In genomic region chr17:50361561-50362480, GRCh38 we compare ENCODE assay signal across 7 cellular contexts. TPM values are rescaled to one million over a fixed set of nuclear protein-coding genes. Genes with fewer than 3 reads are reported as not detected.
A peak's percentile ranks its signal among the peaks of the same experiment; 100 is the strongest.
DNase-seq lines count a peak whose midpoint lies in the region; ATAC-seq and TF ChIP-seq lines count a peak whose summit lies in the region.

No MANE protein-coding gene starts in this region.

- CTCF ChIA-PET in activated naive CD4-positive, alpha-beta T cell treated with anti-CD3 and anti-CD28 coated beads, Interleukin-2, amount 10 ng/mL, durations not matched to agents 7 days and 5 days (lab: Charles Lee) = interaction anchor here (0.6 to 2.8 kb wide), 23 partner anchors 9 to 192 kb away, joined by 3 to 32 read pairs (median 6); partner anchors contain the start of genes EME1, LRRC59, MRPL27 and XYLT2

- peak; percentile 84 for DNase-seq in HuH-7.5 (ENCODE audit: low spot score)
- peak; percentile 10 to 60 for DNase-seq in SHP77 (lab: John Stamatoyannopoulos, UW)
- peak; percentile 72 for DNase-seq in activated naive CD4-positive, alpha-beta T cell treated with anti-CD3 and anti-CD28 coated beads, Interleukin-2, amount 10 ng/mL, durations not matched to agents 7 days and 5 days
- DNase-seq in glutamatergic neuron = peak; percentile 54
- DNase-seq in pons (ENCODE audit: low spot score) = peak; percentile 80

- TF ChIP-seq CTCF in GM12873 (IDR thresholded peaks at IDR 0.05; ENCODE audit: insufficient read depth, low read depth, low read length, missing control alignments) = peak; percentile 91
- peak; percentile 74 for TF ChIP-seq CTCF in glutamatergic neuron (IDR thresholded peaks at IDR 0.05; ENCODE audit: partially characterized antibody, unreplicated experiment)

- no peak for ATAC-seq in GM18861 (IDR thresholded peaks at IDR 0.05; ENCODE audit: unreplicated experiment)

- peaks cover 7% of the 10 kb centered on the region for H3K4me1 Mint-ChIP-seq in activated naive CD4-positive, alpha-beta T cell treated with anti-CD3 and anti-CD28 coated beads, Interleukin-2, amount 10 ng/mL, durations not matched to agents 7 days and 5 days
- H3K4me1 Mint-ChIP-seq in glutamatergic neuron (ENCODE audit: low read depth, unreplicated experiment) = peaks cover 35% of the 10 kb centered on the region

- peaks cover 12% of the 10 kb centered on the region for H3K36me3 Mint-ChIP-seq in activated naive CD4-positive, alpha-beta T cell treated with anti-CD3 and anti-CD28 coated beads, Interleukin-2, amount 10 ng/mL, durations not matched to agents 7 days and 5 days
- no peaks in the 10 kb centered on the region for H3K36me3 Mint-ChIP-seq in glutamatergic neuron (ENCODE audit: unreplicated experiment)

- H3K27me3 Mint-ChIP-seq in activated naive CD4-positive, alpha-beta T cell treated with anti-CD3 and anti-CD28 coated beads, Interleukin-2, amount 10 ng/mL, durations not matched to agents 7 days and 5 days = no peaks in the 10 kb centered on the region
- peaks cover 6% of the 10 kb centered on the region for H3K27me3 Mint-ChIP-seq in glutamatergic neuron (ENCODE audit: unreplicated experiment)

- H3K27ac Mint-ChIP-seq in activated naive CD4-positive, alpha-beta T cell treated with anti-CD3 and anti-CD28 coated beads, Interleukin-2, amount 10 ng/mL, durations not matched to agents 7 days and 5 days = peak overlapping the region; percentile 55
- H3K27ac Mint-ChIP-seq in glutamatergic neuron (ENCODE audit: unreplicated experiment) = peak overlapping the region; percentile 62

- H3K4me3 Mint-ChIP-seq in activated naive CD4-positive, alpha-beta T cell treated with anti-CD3 and anti-CD28 coated beads, Interleukin-2, amount 10 ng/mL, durations not matched to agents 7 days and 5 days = no peak overlapping the region
- H3K4me3 Mint-ChIP-seq in glutamatergic neuron (ENCODE audit: unreplicated experiment) = peak overlapping the region; percentile 25

- no peaks in the 10 kb centered on the region for H3K9me3 Mint-ChIP-seq in activated naive CD4-positive, alpha-beta T cell treated with anti-CD3 and anti-CD28 coated beads, Interleukin-2, amount 10 ng/mL, durations not matched to agents 7 days and 5 days
- peaks cover 9% of the 10 kb centered on the region for H3K9me3 Mint-ChIP-seq in glutamatergic neuron (ENCODE audit: unreplicated experiment)

RNA-seq across cellular contexts. Expression of gene MRPL27, which starts 11.2 kb away (rescaled TPM):
- total RNA-seq in glutamatergic neuron (ENCODE audit: unreplicated experiment) = 77.2 TPM

RNA-seq across cellular contexts. Expression of gene EME1, which starts 11.2 kb away (rescaled TPM):
- total RNA-seq in glutamatergic neuron (ENCODE audit: unreplicated experiment) = 4.7 TPM

RNA-seq across cellular contexts. Expression of gene XYLT2, which starts 15.9 kb away (rescaled TPM):
- total RNA-seq in glutamatergic neuron (ENCODE audit: unreplicated experiment) = 11.0 TPM

RNA-seq across cellular contexts. Expression of gene LRRC59, which starts 35.5 kb away (rescaled TPM):
- total RNA-seq in glutamatergic neuron (ENCODE audit: unreplicated experiment) = 73.9 TPM
